19 cellular contexts compared by ENCODE assay signal in the genomic region with DNA sequence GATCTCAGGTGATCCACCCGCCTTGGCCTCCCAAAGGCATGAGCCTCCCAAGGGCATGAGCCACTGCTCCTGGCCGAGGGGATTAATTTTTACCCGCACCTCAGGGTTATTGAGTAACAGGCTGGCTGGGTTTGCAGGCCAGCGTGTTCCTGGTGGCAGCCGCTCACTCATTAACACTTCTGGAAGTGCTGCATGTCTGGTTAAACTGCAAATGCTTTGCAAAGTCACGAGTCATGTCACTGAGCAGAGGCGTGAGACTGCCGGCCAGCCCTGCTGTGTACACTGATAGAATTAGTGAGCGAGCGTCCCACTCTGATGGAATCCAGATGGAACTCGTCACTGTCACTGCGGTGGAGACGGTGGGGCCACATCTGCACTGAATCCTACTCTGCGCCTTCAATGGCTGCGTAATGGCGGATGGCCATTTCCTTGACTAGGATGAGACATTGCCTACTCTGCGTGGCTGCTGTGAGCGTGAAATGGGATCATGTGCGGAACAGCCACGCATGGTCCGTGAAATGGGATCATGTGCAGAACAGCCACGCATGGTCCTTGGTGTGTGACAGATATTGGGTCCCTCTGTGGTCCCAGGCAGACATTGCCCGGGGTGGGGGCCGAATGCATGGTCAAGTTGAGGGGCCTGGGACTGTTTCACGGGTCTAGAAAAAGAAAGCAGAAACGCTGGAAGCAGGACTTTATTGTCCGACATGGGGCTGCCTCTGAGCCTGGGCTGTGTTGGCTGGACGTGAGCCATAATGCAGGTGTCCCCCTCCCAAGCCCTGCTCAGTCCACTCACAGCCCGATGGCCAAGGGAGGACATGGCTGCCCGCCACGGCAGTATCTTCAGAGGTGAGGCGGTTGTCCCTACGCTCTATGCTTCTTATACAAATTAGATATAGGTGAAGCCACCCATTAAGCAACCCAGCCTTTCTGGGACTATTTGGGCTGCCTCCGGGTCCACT. TPM values are rescaled to one million over a fixed set of nuclear protein-coding genes. Genes with fewer than 3 reads are reported as not detected.
DNase-seq lines count a peak whose midpoint lies in the region; ATAC-seq lines count a peak whose summit lies in the region.
"Had no signal": no experiment of that assay in that cellular context is flagged by ENCODE, and none has a peak within 500 bp of the region (broad histone marks: within the 10 kb centered on the region; RNA-seq: fewer than 3 reads in every experiment).

No MANE protein-coding gene starts in this region.

- intact Hi-C loops in posterior vena cava (cut with DNase I): no loop called here

- DNase-seq in GM03348 (ENCODE audit: low spot score) (peak; percentile 29), left kidney (ENCODE audit: low read depth, low spot score) (peak; percentile 83), posterior vena cava (ENCODE audit: low spot score) (peak; percentile 70), NCI-H128 (lab: John Stamatoyannopoulos, UW; ENCODE audit: unreplicated experiment) (no peak), DMS79 treated with DMSO at 0.1 percent for 48 hours (lab: John Stamatoyannopoulos, UW) (no peak), NCI-H2107 treated with DMSO at 0.1 percent for 48 hours (lab: John Stamatoyannopoulos, UW; ENCODE audit: unreplicated experiment) (no peak), DMS53 (lab: John Stamatoyannopoulos, UW) (no peak)
- DNase-seq: activated CD4-positive, alpha-beta T cell treated with anti-CD3 and anti-CD28 coated beads, Interleukin-2, amount 50 U/mL, for 1 hour; activated naive CD4-positive, alpha-beta T cell treated with anti-CD3 and anti-CD28 coated beads, Interleukin-2, amount 10 ng/mL, durations not matched to agents 7 days and 5 days; activated T-cell treated with anti-CD3 and anti-CD28 coated beads for 4 hours; AML-193; cortex of kidney; gastrocnemius medialis; GDM1; stimulated activated CD4-positive, alpha-beta T cell treated with anti-CD3 and anti-CD28 coated beads, Interleukin-4, amount 100 ng/mL, for 1 hour had no signal

- peak; percentile 56 for ATAC-seq in esophagus mucosa

RNA-seq across cellular contexts. Expression of a gene that starts 0.7 kb away (rescaled TPM):
- 0.64 TPM for total RNA-seq in esophagus mucosa
- not detected for total RNA-seq in posterior vena cava
- total RNA-seq: endothelial cell of umbilical vein, gastrocnemius medialis, Peyer's patch, temporal lobe had no signal

RNA-seq across cellular contexts. Expression of a gene that starts 53.3 kb away (rescaled TPM):
- total RNA-seq in esophagus mucosa (47.0 TPM), posterior vena cava (10 to 100 TPM in 1 of 2 donors, 1 to 10 TPM in 1; 2.8 to 10.9 TPM)

Comparison
In these comparisons a context has a peak if more than half of its experiments do, and no peak if none do; other contexts are left out.
1. DNase-seq: peak in GM03348 (single experiment), left kidney (single experiment) and posterior vena cava (single experiment); none in NCI-H128 (single experiment), DMS79 treated with DMSO at 0.1 percent for 48 hours (single experiment), NCI-H2107 treated with DMSO at 0.1 percent for 48 hours (single experiment) and DMS53 (single experiment).